27 cellular contexts compared by ENCODE assay signal in genomic region chr6:108093781-108094180, GRCh38.
"Had no signal": no experiment of that assay in that cellular context is flagged by ENCODE, and none has a peak within 500 bp of the region (broad histone marks: within the 10 kb centered on the region; RNA-seq: fewer than 3 reads in every experiment).

No MANE protein-coding gene starts in this region.

- ATAC-seq: stimulated activated effector memory CD8-positive, alpha-beta T cell treated with anti-CD3 and anti-CD28 coated beads, Interleukin-12 subunit alpha, Interleukin-12 subunit beta, amount 100 ng/mL, for 72 hours; stimulated activated memory B cell treated with anti-CD40 and anti-IgM and Interleukin-4, amounts not matched to agents 10 μg/mL and 1 μg/mL and 100 μg/mL, for 72 hours; stimulated activated naive B cell treated with anti-CD40 and anti-IgM and Interleukin-4, amounts not matched to agents 10 μg/mL and 1 μg/mL and 100 μg/mL, for 72 hours; stimulated activated naive CD8-positive, alpha-beta T cell treated with anti-CD3 and anti-CD28 coated beads, Interleukin-15, amount 100 ng/mL, for 72 hours; stimulated activated naive CD8-positive, alpha-beta T cell treated with anti-CD3 and anti-CD28 coated beads, Interleukin-15, Interleukin-2, amounts not matched to agents 100 U/mL and 50 U/mL, for 24 hours; upper lobe of right lung had no signal

- H3K27ac Mint-ChIP-seq: stimulated activated effector memory CD8-positive, alpha-beta T cell treated with anti-CD3 and anti-CD28 coated beads, Interleukin-12 subunit alpha, Interleukin-12 subunit beta, amount 100 ng/mL, for 72 hours; stimulated activated memory B cell treated with anti-CD40 and anti-IgM and Interleukin-4, amounts not matched to agents 10 μg/mL and 1 μg/mL and 100 μg/mL, for 72 hours; stimulated activated naive B cell treated with anti-CD40 and anti-IgM and Interleukin-4, amounts not matched to agents 10 μg/mL and 1 μg/mL and 100 μg/mL, for 72 hours; stimulated activated naive CD8-positive, alpha-beta T cell treated with anti-CD3 and anti-CD28 coated beads, Interleukin-15, amount 100 ng/mL, for 72 hours; stimulated activated naive CD8-positive, alpha-beta T cell treated with anti-CD3 and anti-CD28 coated beads, Interleukin-15, Interleukin-2, amounts not matched to agents 100 ng/mL and 50 ng/mL, for 24 hours; type B pancreatic cell had no signal

- DNase-seq: stimulated activated CD4-positive, alpha-beta T cell treated with anti-CD3 and anti-CD28 coated beads, Interleukin-2, amount 100 ng/mL, for 48 hours; stimulated activated CD4-positive, alpha-beta T cell treated with anti-CD3 and anti-CD28 coated beads, Interleukin-4, amount 100 ng/mL, for 1 hour; stimulated activated CD4-positive, alpha-beta T cell treated with anti-CD3 and anti-CD28 coated beads, Interleukin-4, amount 100 ng/mL, for 24 hours; stimulated activated CD4-positive, alpha-beta T cell treated with anti-CD3 and anti-CD28 coated beads, Interleukin-4, amount 100 ng/mL, for 4 hours; stimulated activated CD8-positive, alpha-beta memory T cell treated with anti-CD3 and anti-CD28 coated beads, Interleukin-4, amount 100 ng/mL, for 48 hours; stimulated activated naive B cell treated with anti-CD40 and anti-IgM and Interleukin-4, amounts not matched to agents 10 μg/mL and 1 μg/mL and 100 μg/mL, for 72 hours; stimulated activated naive CD4-positive, alpha-beta T cell; stimulated activated naive CD4-positive, alpha-beta T cell treated with Interleukin-2 at 50 U/mL for 16 hours; stimulated activated naive CD8-positive, alpha-beta T cell treated with anti-CD3 and anti-CD28 coated beads, Interleukin-15, amount 100 ng/mL, for 72 hours; stimulated activated naive CD8-positive, alpha-beta T cell treated with anti-CD3 and anti-CD28 coated beads, Interleukin-15, Interleukin-2, amounts not matched to agents 100 U/mL and 50 U/mL, for 24 hours; stomach; substantia nigra; testis; thyroid gland; tibial artery; transverse colon; upper lobe of left lung; upper lobe of right lung; uterus had no signal

- H3K4me3 ChIP-seq: stomach, suprapubic skin, testis, thoracic aorta, thyroid gland, tibial artery, tibial nerve, transverse colon, upper lobe of left lung, upper lobe of right lung, uterus, vagina had no signal

- H3K9me3 Mint-ChIP-seq: stimulated activated effector memory CD8-positive, alpha-beta T cell treated with anti-CD3 and anti-CD28 coated beads, Interleukin-12 subunit alpha, Interleukin-12 subunit beta, amount 100 ng/mL, for 72 hours; stimulated activated memory B cell treated with anti-CD40 and anti-IgM and Interleukin-4, amounts not matched to agents 10 μg/mL and 1 μg/mL and 100 μg/mL, for 72 hours; stimulated activated naive B cell treated with anti-CD40 and anti-IgM and Interleukin-4, amounts not matched to agents 10 μg/mL and 1 μg/mL and 100 μg/mL, for 72 hours; stimulated activated naive CD8-positive, alpha-beta T cell treated with anti-CD3 and anti-CD28 coated beads, Interleukin-15, amount 100 ng/mL, for 72 hours; stimulated activated naive CD8-positive, alpha-beta T cell treated with anti-CD3 and anti-CD28 coated beads, Interleukin-15, Interleukin-2, amounts not matched to agents 100 ng/mL and 50 ng/mL, for 24 hours; type B pancreatic cell had no signal

- H3K36me3 ChIP-seq: stomach, suprapubic skin, thoracic aorta, thyroid gland, tibial artery, tibial nerve, transverse colon, upper lobe of left lung, upper lobe of right lung, uterus, vagina had no signal

- H3K27me3 ChIP-seq: testis, thyroid gland, upper lobe of left lung, uterus, vagina had no signal

- H3K27ac ChIP-seq: stomach, suprapubic skin, testis, thoracic aorta, thyroid gland, tibial artery, tibial nerve, transverse colon, upper lobe of left lung, upper lobe of right lung, uterus, vagina had no signal

- H3K36me3 Mint-ChIP-seq: stimulated activated memory B cell treated with anti-CD40 and anti-IgM and Interleukin-4, amounts not matched to agents 10 μg/mL and 1 μg/mL and 100 μg/mL, for 72 hours; type B pancreatic cell had no signal

- H3K4me1 ChIP-seq: stomach, suprapubic skin, testis, thyroid gland, tibial artery, tibial nerve, transverse colon, upper lobe of left lung, upper lobe of right lung, uterus, vagina had no signal

- H3K4me1 Mint-ChIP-seq: stimulated activated effector memory CD8-positive, alpha-beta T cell treated with anti-CD3 and anti-CD28 coated beads, Interleukin-12 subunit alpha, Interleukin-12 subunit beta, amount 100 ng/mL, for 72 hours; stimulated activated memory B cell treated with anti-CD40 and anti-IgM and Interleukin-4, amounts not matched to agents 10 μg/mL and 1 μg/mL and 100 μg/mL, for 72 hours; stimulated activated naive B cell treated with anti-CD40 and anti-IgM and Interleukin-4, amounts not matched to agents 10 μg/mL and 1 μg/mL and 100 μg/mL, for 72 hours; stimulated activated naive CD8-positive, alpha-beta T cell treated with anti-CD3 and anti-CD28 coated beads, Interleukin-15, amount 100 ng/mL, for 72 hours had no signal

- H3K9me3 ChIP-seq: stomach, suprapubic skin, testis, thoracic aorta, thyroid gland, tibial artery, tibial nerve, transverse colon, upper lobe of left lung, upper lobe of right lung, uterus, vagina had no signal

- H3K4me3 Mint-ChIP-seq: stimulated activated effector memory CD8-positive, alpha-beta T cell treated with anti-CD3 and anti-CD28 coated beads, Interleukin-12 subunit alpha, Interleukin-12 subunit beta, amount 100 ng/mL, for 72 hours; stimulated activated memory B cell treated with anti-CD40 and anti-IgM and Interleukin-4, amounts not matched to agents 10 μg/mL and 1 μg/mL and 100 μg/mL, for 72 hours; stimulated activated naive B cell treated with anti-CD40 and anti-IgM and Interleukin-4, amounts not matched to agents 10 μg/mL and 1 μg/mL and 100 μg/mL, for 72 hours; stimulated activated naive CD8-positive, alpha-beta T cell treated with anti-CD3 and anti-CD28 coated beads, Interleukin-15, amount 100 ng/mL, for 72 hours; stimulated activated naive CD8-positive, alpha-beta T cell treated with anti-CD3 and anti-CD28 coated beads, Interleukin-15, Interleukin-2, amounts not matched to agents 100 ng/mL and 50 ng/mL, for 24 hours; type B pancreatic cell had no signal
